11 cellular contexts compared by ENCODE assay signal in genomic region chr7:121023683-121024507, GRCh38. TPM values are rescaled to one million over a fixed set of nuclear protein-coding genes. Genes with fewer than 3 reads are reported as not detected.
A peak's percentile ranks its signal among the peaks of the same experiment; 100 is the strongest.
DNase-seq lines count a peak whose midpoint lies in the region; ATAC-seq and TF ChIP-seq lines count a peak whose summit lies in the region.
"Had no signal": no experiment of that assay in that cellular context is flagged by ENCODE, and none has a peak within 500 bp of the region (broad histone marks: within the 10 kb centered on the region; RNA-seq: fewer than 3 reads in every experiment).

No MANE protein-coding gene starts in this region.

- POLR2A ChIA-PET in activated CD4-positive, alpha-beta T cell treated with anti-CD3 and anti-CD28 coated beads, Interleukin-2, amount 10 ng/mL, durations not matched to agents 7 days and 5 days (lab: Charles Lee): no interaction called here

- no peaks in the 10 kb centered on the region for H3K36me3 ChIP-seq in SK-N-MC (ENCODE audit: insufficient read depth, low read length)
- no peaks in the 10 kb centered on the region for H3K36me3 ChIP-seq in right atrium auricular region
- peaks cover 0 to 5% (median 0%) of the 10 kb centered on the region in 3 donors for H3K36me3 ChIP-seq in skeletal muscle tissue (ENCODE audit: control insufficient read depth in 3 of 3, insufficient read depth in 3 of 3, low read length in 3 of 3)

- intact Hi-C loops in posterior vena cava (cut with DNase I): no loop called here

- H3K27ac ChIP-seq in SK-N-MC (no peak overlapping the region), right atrium auricular region (peak overlapping the region; percentile 61 to 78), skeletal muscle tissue (ENCODE audit: low read depth, low read length) (peak overlapping the region; percentile 39)

- H3K36me3 Mint-ChIP-seq in activated CD4-positive, alpha-beta T cell treated with anti-CD3 and anti-CD28 coated beads, Interleukin-2, amount 10 ng/mL, durations not matched to agents 7 days and 5 days (ENCODE audit: low read depth): peaks cover 1% of the 10 kb centered on the region
- no peaks in the 10 kb centered on the region for H3K36me3 Mint-ChIP-seq in activated naive CD4-positive, alpha-beta T cell treated with anti-CD3 and anti-CD28 coated beads, Interleukin-2, amount 10 ng/mL, durations not matched to agents 7 days and 5 days

- peak; percentile 57 for ATAC-seq in GM19043 (IDR thresholded peaks at IDR 0.05; ENCODE audit: low read depth, unreplicated experiment)
- ATAC-seq: stimulated activated naive CD8-positive, alpha-beta T cell treated with anti-CD3 and anti-CD28 coated beads, Interleukin-15, amount 100 ng/mL, for 72 hours had no signal

- H3K27me3 ChIP-seq in right atrium auricular region: no peaks in the 10 kb centered on the region
- no peaks in the 10 kb centered on the region for H3K27me3 ChIP-seq in skeletal muscle tissue (ENCODE audit: control insufficient read depth in 3 of 3, insufficient read depth in 3 of 3, low read length in 3 of 3)

- H3K9ac ChIP-seq in SK-N-MC (ENCODE audit: insufficient read length) (no peak overlapping the region), skeletal muscle tissue (ENCODE audit: low read depth in 1 of 3, low read length in 3 of 3) (peak overlapping the region in 1 of 3 donors; percentile 8)

- no peaks in the 10 kb centered on the region for H3K9me3 ChIP-seq in SK-N-MC (ENCODE audit: low read depth, low read length)
- no peaks in the 10 kb centered on the region for H3K9me3 ChIP-seq in right atrium auricular region
- H3K9me3 ChIP-seq in skeletal muscle tissue (ENCODE audit: control insufficient read depth in 3 of 3, low read length in 3 of 3): no peaks in the 10 kb centered on the region

- peaks cover 2% of the 10 kb centered on the region for H3K4me1 Mint-ChIP-seq in activated CD4-positive, alpha-beta T cell treated with anti-CD3 and anti-CD28 coated beads, Interleukin-2, amount 10 ng/mL, durations not matched to agents 7 days and 5 days
- no peaks in the 10 kb centered on the region for H3K4me1 Mint-ChIP-seq in activated naive CD4-positive, alpha-beta T cell treated with anti-CD3 and anti-CD28 coated beads, Interleukin-2, amount 10 ng/mL, durations not matched to agents 7 days and 5 days

- H3K4me3 ChIP-seq in SK-N-MC (peak overlapping the region; percentile 24; the same call in 1 of the 2 replicates), right atrium auricular region (no peak overlapping the region), skeletal muscle tissue (ENCODE audit: low read length in 3 of 3) (no peak overlapping the region)

- TF ChIP-seq CTCF in right atrium auricular region (IDR thresholded peaks at IDR 0.05): no peak

- H3K27me3 Mint-ChIP-seq in activated CD4-positive, alpha-beta T cell treated with anti-CD3 and anti-CD28 coated beads, Interleukin-2, amount 10 ng/mL, durations not matched to agents 7 days and 5 days: peaks cover 9% of the 10 kb centered on the region
- no peaks in the 10 kb centered on the region for H3K27me3 Mint-ChIP-seq in activated naive CD4-positive, alpha-beta T cell treated with anti-CD3 and anti-CD28 coated beads, Interleukin-2, amount 10 ng/mL, durations not matched to agents 7 days and 5 days

- DNase-seq in SK-N-MC (ENCODE audit: low read depth, low spot score) (no peak), right atrium auricular region (ENCODE audit: low spot score) (no peak), posterior vena cava (ENCODE audit: low spot score) (no peak), NCI-H1105 (lab: John Stamatoyannopoulos, UW) (no peak)
- DNase-seq in activated CD4-positive, alpha-beta T cell treated with anti-CD3 and anti-CD28 coated beads, Interleukin-2, amount 10 ng/mL, durations not matched to agents 7 days and 5 days: no peak
- DNase-seq in activated naive CD4-positive, alpha-beta T cell treated with anti-CD3 and anti-CD28 coated beads, Interleukin-2, amount 10 ng/mL, durations not matched to agents 7 days and 5 days: no peak
- DNase-seq: activated gamma-delta T cell; NCI-H1417 treated with DMSO at 0.1 percent for 48 hours; stimulated activated naive CD8-positive, alpha-beta T cell treated with anti-CD3 and anti-CD28 coated beads, Interleukin-15, amount 100 ng/mL, for 72 hours had no signal

- H3K4me3 Mint-ChIP-seq in activated CD4-positive, alpha-beta T cell treated with anti-CD3 and anti-CD28 coated beads, Interleukin-2, amount 10 ng/mL, durations not matched to agents 7 days and 5 days: no peak overlapping the region
- no peak overlapping the region for H3K4me3 Mint-ChIP-seq in activated naive CD4-positive, alpha-beta T cell treated with anti-CD3 and anti-CD28 coated beads, Interleukin-2, amount 10 ng/mL, durations not matched to agents 7 days and 5 days
- H3K4me3 Mint-ChIP-seq: stimulated activated naive CD8-positive, alpha-beta T cell treated with anti-CD3 and anti-CD28 coated beads, Interleukin-15, amount 100 ng/mL, for 72 hours had no signal

- no peaks in the 10 kb centered on the region for H3K9me3 Mint-ChIP-seq in activated CD4-positive, alpha-beta T cell treated with anti-CD3 and anti-CD28 coated beads, Interleukin-2, amount 10 ng/mL, durations not matched to agents 7 days and 5 days
- no peaks in the 10 kb centered on the region for H3K9me3 Mint-ChIP-seq in activated naive CD4-positive, alpha-beta T cell treated with anti-CD3 and anti-CD28 coated beads, Interleukin-2, amount 10 ng/mL, durations not matched to agents 7 days and 5 days

- H3K4me1 ChIP-seq in right atrium auricular region: peaks cover 0 to 58% of the 10 kb centered on the region in 2 donors
- H3K4me1 ChIP-seq in skeletal muscle tissue (ENCODE audit: control insufficient read depth in 3 of 3, insufficient read depth in 3 of 3, low read length in 3 of 3): peaks cover 20 to 37% (median 35%) of the 10 kb centered on the region in 3 donors

- CTCF ChIA-PET in activated CD4-positive, alpha-beta T cell treated with anti-CD3 and anti-CD28 coated beads, Interleukin-2, amount 10 ng/mL, durations not matched to agents 7 days and 5 days (lab: Charles Lee): interaction anchor here (0.7 kb wide), 1 partner anchor 495 kb away, joined by 3 read pairs; no protein-coding TSS in a partner anchor
- CTCF ChIA-PET in activated naive CD4-positive, alpha-beta T cell treated with anti-CD3 and anti-CD28 coated beads, Interleukin-2, amount 10 ng/mL, durations not matched to agents 7 days and 5 days (lab: Charles Lee): no interaction called here

- H3K27ac Mint-ChIP-seq in activated CD4-positive, alpha-beta T cell treated with anti-CD3 and anti-CD28 coated beads, Interleukin-2, amount 10 ng/mL, durations not matched to agents 7 days and 5 days: no peak overlapping the region
- H3K27ac Mint-ChIP-seq in activated naive CD4-positive, alpha-beta T cell treated with anti-CD3 and anti-CD28 coated beads, Interleukin-2, amount 10 ng/mL, durations not matched to agents 7 days and 5 days: no peak overlapping the region
- H3K27ac Mint-ChIP-seq: stimulated activated naive CD8-positive, alpha-beta T cell treated with anti-CD3 and anti-CD28 coated beads, Interleukin-15, amount 100 ng/mL, for 72 hours had no signal

RNA-seq across cellular contexts. Expression of gene CPED1, which starts 35.4 kb away (rescaled TPM):
- total RNA-seq in right atrium auricular region (10 to 100 TPM; 13.8 to 19.0 TPM), skeletal muscle tissue (14.6 TPM), posterior vena cava (100 to 1,000 TPM in 1 of 2 donors, 10 to 100 TPM in 1; 99.6 to 120 TPM)
- total RNA-seq in activated CD4-positive, alpha-beta T cell treated with anti-CD3 and anti-CD28 coated beads, Interleukin-2, amount 10 ng/mL, durations not matched to agents 7 days and 5 days: under 1 TPM in 1 of 2 experiments, not detected in 1; 0.17 TPM

Comparison
In these comparisons a context has a peak if more than half of its experiments do, and no peak if none do; other contexts are left out.
1. RNA of gene CPED1, which starts 35.4 kb away (total RNA-seq): 99.6 to 120 TPM in posterior vena cava, 13.8 to 19.0 TPM in right atrium auricular region and 14.6 TPM in skeletal muscle tissue (single experiment); 0.17 TPM in activated CD4-positive, alpha-beta T cell treated with anti-CD3 and anti-CD28 coated beads, Interleukin-2, amount 10 ng/mL, durations not matched to agents 7 days and 5 days; every median in the first group is over 10 times any median in the second.